8 cellular contexts compared by ENCODE assay signal in the genomic region with DNA sequence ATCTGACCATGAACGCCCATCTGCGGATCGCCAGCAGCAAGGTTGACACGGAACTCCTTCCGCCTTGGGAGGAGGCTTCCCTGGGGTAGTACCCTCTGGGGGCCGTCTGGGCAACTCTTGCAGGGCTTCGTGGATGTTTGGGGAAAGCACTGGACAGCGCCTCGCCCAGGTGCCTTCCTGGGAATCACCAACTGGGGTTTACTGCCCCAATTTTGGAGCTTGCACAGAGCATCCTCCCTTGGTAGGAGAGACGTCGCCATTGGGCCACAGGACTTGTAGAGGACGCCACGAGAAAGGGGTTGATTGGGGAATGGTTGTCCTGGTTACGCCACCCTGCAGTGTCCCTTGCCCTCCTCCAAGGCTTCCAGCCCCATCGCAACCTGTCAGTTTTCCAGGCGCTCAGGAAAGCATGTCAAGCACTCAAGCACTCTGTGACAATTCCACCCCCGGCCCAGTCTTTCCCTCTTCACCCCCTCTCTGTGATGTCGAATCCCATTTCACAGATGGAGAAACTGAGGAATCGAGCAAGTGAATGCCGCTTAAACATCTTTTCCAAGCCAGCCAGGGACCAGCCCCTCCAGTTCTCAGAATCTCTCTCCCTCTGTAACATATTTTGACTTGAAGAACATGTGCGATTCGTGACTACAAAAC. TPM values are rescaled to one million over a fixed set of nuclear protein-coding genes. Genes with fewer than 3 reads are reported as not detected.
DNase-seq lines count a peak whose midpoint lies in the region; ATAC-seq, FAIRE-seq and TF ChIP-seq lines count a peak whose summit lies in the region.

No MANE protein-coding gene starts in this region.

- peak; percentile 9 for FAIRE-seq in GM12892 (lab: Jason Lieb, UNC)
- FAIRE-seq in H1 (lab: Jason Lieb, UNC), result peak; percentile 92

- TF ChIP-seq CTCF in PC-9 (conservative IDR thresholded peaks at IDR 0.05) (no peak), H1 (IDR thresholded peaks at IDR 0.05; ENCODE audit: control extremely low read depth in 1 of 3, insufficient read depth in 1 of 3, low read depth in 1 of 3, low read length in 3 of 3) (no peak)

- peak overlapping the region; percentile 88 for H3K4me2 ChIP-seq in PC-9
- H3K4me2 ChIP-seq in H1 (ENCODE audit: insufficient read depth in 1 of 2, low read depth in 2 of 2, low read length in 2 of 2), result peak overlapping the region; percentile 76 to 86

- no peak overlapping the region for H3K18ac ChIP-seq in H1 (ENCODE audit: extremely low read depth, low read length)

- no peak overlapping the region for H3K4ac ChIP-seq in H1 (replicated peaks; ENCODE audit: insufficient read length, low read depth, low read length)

- POLR2A ChIA-PET in PC-9 (lab: Charles Lee; ENCODE audit: unreplicated experiment) (no interaction called here), H1 (lab: Charles Lee; ENCODE audit: partially characterized antibody) (interaction anchor here (1.2 to 1.3 kb wide), 2 partner anchors 17 to 64 kb away, joined by 3 to 6 read pairs; no protein-coding TSS in a partner anchor)

- TF ChIP-seq POLR2A in GM12892 (IDR thresholded peaks at IDR 0.05; ENCODE audit: low read depth, low read length), result no peak
- no peak; a peak in 2 of 3 replicates for TF ChIP-seq POLR2A in H1 (IDR thresholded peaks at IDR 0.05; ENCODE audit: control extremely low read depth in 1 of 2, low read depth in 2 of 2, low read length in 2 of 2)

- H3K9me3 ChIP-seq in PC-9 (ENCODE audit: insufficient read depth, low read depth) (no peaks in the 10 kb centered on the region), H1 (ENCODE audit: insufficient read depth in 2 of 2, low read depth in 1 of 2, low read length in 1 of 2) (peaks cover 0 to 3% of the 10 kb centered on the region in 2 experiments; a peak in 1 of 4 replicates), mononuclear cell (ENCODE audit: low read depth, low read length) (no peaks in the 10 kb centered on the region)

- H2BK120ac ChIP-seq in H1 (replicated peaks; ENCODE audit: low read depth, low read length), result no peak overlapping the region

- H3K9me2 ChIP-seq in PC-9 (ENCODE audit: insufficient read depth), result no peaks in the 10 kb centered on the region

- BruUV-seq in PC-9 (replicated peaks; lab: Mats Ljungman, UMichigan), result no TSS peak

- H3K56ac ChIP-seq in H1 (replicated peaks; ENCODE audit: insufficient read length, low read depth, low read length), result no peak overlapping the region

- no peak overlapping the region for H3K9ac ChIP-seq in H1 (replicated peaks in 1 of 4; ENCODE audit: extremely low read depth in 1 of 4, low read depth in 3 of 4, low read length in 3 of 4)

- peaks cover 11% of the 10 kb centered on the region for H3K23me2 ChIP-seq in H1 (ENCODE audit: low read depth, low read length)

- H3K14ac ChIP-seq in H1 (ENCODE audit: insufficient read length), result no peak overlapping the region

- H3K79me1 ChIP-seq in H1 (ENCODE audit: low read depth, low read length), result peaks cover 12% of the 10 kb centered on the region

- no peaks in the 10 kb centered on the region for H3K36me3 ChIP-seq in PC-9 (ENCODE audit: low read depth)
- H3K36me3 ChIP-seq in H1 (ENCODE audit: control insufficient read depth in 2 of 4, insufficient read depth in 4 of 4, low read length in 3 of 4), result no peaks in the 10 kb centered on the region

- no peaks in the 10 kb centered on the region; the same call in 1 of the 2 replicates for H3K79me2 ChIP-seq in PC-9 (ENCODE audit: low read depth)
- H3K79me2 ChIP-seq in H1 (ENCODE audit: control insufficient read depth in 1 of 2, insufficient read depth in 2 of 2, low read length in 2 of 2), result peaks cover 6 to 31% of the 10 kb centered on the region in 2 experiments; a peak in 3 of 4 replicates

- no peak overlapping the region for H3K23ac ChIP-seq in H1 (ENCODE audit: insufficient read length)

- no peak overlapping the region for H2BK15ac ChIP-seq in H1 (ENCODE audit: low read length)

- no peaks in the 10 kb centered on the region; the same call in 1 of the 2 replicates for H3F3A ChIP-seq in PC-9 (ENCODE audit: insufficient read depth, low read depth)

- no peak overlapping the region for H4K91ac ChIP-seq in H1 (replicated peaks; ENCODE audit: insufficient read length, low read length)

- H3K4me3 ChIP-seq in PC-9 (peak overlapping the region; percentile 100), H1 (ENCODE audit: extremely low read depth in 1 of 4, insufficient read depth in 2 of 4, low read depth in 3 of 4, low read length in 4 of 4) (peak overlapping the region; percentile 53 to 85 (median 62); a peak in 7 of 8 replicates), mononuclear cell (ENCODE audit: low read length) (peak overlapping the region; percentile 65)

- peaks cover 13% of the 10 kb centered on the region; the same call in 1 of the 2 replicates for H3K4me1 ChIP-seq in PC-9 (replicated peaks; ENCODE audit: insufficient read depth)
- H3K4me1 ChIP-seq in H1 (replicated peaks in 1 of 4; ENCODE audit: control insufficient read depth in 3 of 4, insufficient read depth in 4 of 4, low read length in 3 of 4), result peaks cover 0 to 11% (median 4%) of the 10 kb centered on the region in 4 experiments; a peak in 4 of 7 replicates
- peaks cover 17% of the 10 kb centered on the region for H3K4me1 ChIP-seq in mononuclear cell (ENCODE audit: insufficient read depth, low read length)

- H3K27ac ChIP-seq in PC-9 (no peak overlapping the region), H1 (ENCODE audit: low read depth, low read length) (no peak overlapping the region)

- no peak overlapping the region for H4K5ac ChIP-seq in H1 (ENCODE audit: insufficient read length, low read depth, low read length)

- ATAC-seq in GM18909 (IDR thresholded peaks at IDR 0.05; ENCODE audit: poor library complexity, unreplicated experiment) (no peak), GM21526 (IDR thresholded peaks at IDR 0.05; ENCODE audit: low FRiP score, unreplicated experiment) (no peak), GM19023 (IDR thresholded peaks at IDR 0.05; ENCODE audit: unreplicated experiment) (no peak)

- no peak overlapping the region for H2BK20ac ChIP-seq in H1 (ENCODE audit: low read length)

- TF ChIP-seq EP300 in H1 (IDR thresholded peaks at IDR 0.05; ENCODE audit: borderline replicate concordance in 1 of 2, low read depth in 2 of 2, low read length in 2 of 2), result no peak

- DNase-seq in GM12892 (ENCODE audit: insufficient read length) (no peak), PC-9 (no peak), H1 (ENCODE audit: low read depth in 1 of 2, low spot score in 2 of 2) (peak; percentile 56 to 90)
- no peak for DNase-seq in stimulated activated naive CD4-positive, alpha-beta T cell (lab: John Stamatoyannopoulos, UW)

- CTCF ChIA-PET in PC-9 (lab: Charles Lee), result no interaction called here
- CTCF ChIA-PET in H1 (lab: Charles Lee; ENCODE audit: partially characterized antibody), result interaction anchor here (0.9 to 1.7 kb wide), 6 partner anchors 12 to 194 kb away, joined by 3 to 5 read pairs (median 3); no protein-coding TSS in a partner anchor

- no peak overlapping the region for H2AK5ac ChIP-seq in H1 (ENCODE audit: low read depth, low read length)

- intact Hi-C loops in PC-9 (cut with micrococcal nuclease; ENCODE audit: unreplicated experiment), result no loop called here

- peak overlapping the region; percentile 99 for H2AFZ ChIP-seq in PC-9
- H2AFZ ChIP-seq in H1 (ENCODE audit: low read length), result peak overlapping the region; percentile 40; the same call in 1 of the 2 replicates

- no peak overlapping the region for H2BK12ac ChIP-seq in H1 (ENCODE audit: low read depth, low read length)

- WGBS in H1 (ENCODE audit: extremely low coverage in 1 of 2, insufficient coverage in 1 of 2, insufficient read length in 1 of 2, insufficient replicate concordance in 2 of 2, low coverage in 1 of 2, low lambda C conversion rate in 2 of 2, missing lambda C conversion rate in 1 of 2), 2 experiments, result 9% methylated on average over 21 of the region's 22 CpGs; no CpG with 5 or more reads in 1 of the 2 experiments

- H3K27me3 ChIP-seq in PC-9 (ENCODE audit: insufficient read depth, low read depth) (peaks cover 18% of the 10 kb centered on the region; the same call in 1 of the 2 replicates), H1 (replicated peaks in 1 of 4; ENCODE audit: control insufficient read depth in 3 of 4, extremely low read depth in 1 of 4, insufficient read depth in 3 of 4, low read length in 3 of 4) (peaks cover 0 to 23% (median 10%) of the 10 kb centered on the region in 4 experiments; a peak in 5 of 7 replicates), mononuclear cell (ENCODE audit: insufficient read depth, low read length) (peaks cover 10% of the 10 kb centered on the region)

- H4K8ac ChIP-seq in H1 (ENCODE audit: extremely low read depth, insufficient read depth, low read length), result no peak overlapping the region

- no peak overlapping the region for H2BK5ac ChIP-seq in H1 (ENCODE audit: low read depth, low read length)

- TF ChIP-seq RAD21 in H1 (IDR thresholded peaks at IDR 0.05 in 1 of 2, conservative IDR thresholded peaks at IDR 0.05 in 1 of 2; ENCODE audit: low read depth in 2 of 2, low read length in 2 of 2), result no peak

- H4K20me1 ChIP-seq in PC-9 (ENCODE audit: insufficient read depth) (no peaks in the 10 kb centered on the region), H1 (replicated peaks in 1 of 2; ENCODE audit: control insufficient read depth in 1 of 2, insufficient read depth in 2 of 2, low read length in 2 of 2) (no peaks in the 10 kb centered on the region)

TF ChIP-seq in H1, 55 proteins besides CTCF, POLR2A, EP300 and RAD21 (continues in another document):
- TF ChIP-seq CEBPB (IDR thresholded peaks at IDR 0.05; ENCODE audit: low read depth, low read length), result 0 out of 2 replicates have a peak, but pooled peaks have one; percentile 5
- no peak for TF ChIP-seq SRF (IDR thresholded peaks at IDR 0.05; ENCODE audit: low read depth, low read length)
- TF ChIP-seq SAP30 (IDR thresholded peaks at IDR 0.05; ENCODE audit: insufficient read depth, insufficient replicate concordance, low read length), result peak; percentile 77
- TF ChIP-seq, protein P1, sequence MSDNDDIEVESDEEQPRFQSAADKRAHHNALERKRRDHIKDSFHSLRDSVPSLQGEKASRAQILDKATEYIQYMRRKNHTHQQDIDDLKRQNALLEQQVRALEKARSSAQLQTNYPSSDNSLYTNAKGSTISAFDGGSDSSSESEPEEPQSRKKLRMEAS (IDR thresholded peaks at IDR 0.05), result 0 out of 2 replicates have a peak, but pooled peaks have one; percentile 12
- TF ChIP-seq SP1 (IDR thresholded peaks at IDR 0.05; ENCODE audit: low read depth, low read length), result peak; percentile 82; the same call in 1 of the 2 replicates

RNA-seq across cellular contexts. Expression of a gene that starts 0.9 kb away (rescaled TPM):
- 0.32 TPM for polyA plus RNA-seq in GM12892 (2012; ENCODE audit: missing spikeins)
- total RNA-seq in PC-9 (2021) (10.7 and 12.1 TPM in 2 replicates), mononuclear cell (0.73 TPM)
- total RNA-seq in H1 (2021; fragmentation: NEBNext Ultra II Directional; extraction: Animal tissue kit (Norgen Biotek cat#: 25700)), result 10.0 and 11.7 TPM in 2 replicates
- polyA plus RNA-seq in H1 (2011; rRNA removed), result 3.6 and 5.6 TPM in 2 replicates
- polyA plus RNA-seq in H1 (2011; cell fraction: cytosol; rRNA removed), result 5.0 TPM
- polyA plus RNA-seq in H1 (2011; cell fraction: nucleus; rRNA removed), result 6.9 TPM
- polyA plus RNA-seq in H1 (2012, experiment 1 of 2), result 4.1 to 4.5 TPM (median 4.2 TPM) in 4 replicates
- 1.9 TPM for polyA plus RNA-seq in H1 (2012, experiment 2 of 2)
- polyA plus RNA-seq in H1 (2013, experiment 1 of 2), result 3.0 TPM
- polyA plus RNA-seq in H1 (2013, experiment 2 of 2), result 3.1 TPM
- 8.0 and 10.8 TPM in 2 replicates for polyA minus RNA-seq in H1 (2011; rRNA and poly(A)+ RNA removed)
- 4.5 TPM for polyA minus RNA-seq in H1 (2011; cell fraction: cytosol; rRNA and poly(A)+ RNA removed)
- polyA minus RNA-seq in H1 (2011; cell fraction: nucleus; rRNA and poly(A)+ RNA removed), result 9.1 TPM

Comparison
In these comparisons a context has a peak if more than half of its experiments do, and no peak if none do; other contexts are left out.
1. DNase-seq: peak in H1 (2 of 2); none in GM12892 (single experiment), PC-9 (0 of 2) and stimulated activated naive CD4-positive, alpha-beta T cell (0 of 6).
2. Peak in every context shown above with its lines, with median percentiles within 50 percentile points of each other: H3K4me3 ChIP-seq.